In the genomic region with DNA sequence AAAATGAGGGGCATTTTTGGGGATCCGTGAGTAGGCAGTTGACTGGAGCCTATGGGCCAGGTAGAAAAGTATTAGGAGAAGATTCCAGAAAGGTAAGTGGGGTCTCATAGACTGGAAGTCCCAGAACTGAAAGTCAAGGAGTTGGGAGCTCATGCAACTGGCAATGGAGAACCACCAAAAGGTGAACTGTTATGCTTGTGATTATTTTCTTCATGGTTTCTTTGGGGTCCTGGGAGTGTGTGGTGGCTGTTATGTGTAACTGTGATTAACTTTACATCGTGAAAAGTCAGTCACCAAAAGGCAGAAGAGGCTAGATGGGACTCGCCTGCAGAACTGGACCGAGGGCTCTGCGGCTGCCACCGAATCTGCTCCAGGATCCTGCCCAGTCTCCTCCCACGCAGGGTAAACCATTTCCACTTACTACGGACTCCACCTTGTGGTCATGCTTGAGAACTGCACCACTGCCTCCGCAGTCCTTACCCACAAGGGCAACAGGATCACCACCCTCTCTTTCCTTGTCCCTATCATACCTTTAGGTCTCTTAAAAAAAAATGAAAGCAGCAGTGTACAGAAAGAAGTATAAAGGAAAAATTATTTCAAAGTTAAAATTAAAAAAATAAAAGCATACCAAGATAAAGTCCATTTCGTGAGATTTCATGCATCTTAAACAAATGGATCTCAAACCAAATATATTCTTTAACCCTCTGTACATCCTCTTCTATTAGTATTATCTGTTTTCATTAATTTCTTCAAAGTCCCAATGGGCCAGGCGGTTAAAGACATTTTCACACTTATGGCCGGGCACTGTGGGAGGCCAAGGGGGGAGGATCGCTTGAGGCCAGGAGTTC, we compare ENCODE assay signal across 8 cellular contexts. TPM values are rescaled to one million over a fixed set of nuclear protein-coding genes. Genes with fewer than 3 reads are reported as not detected.
A peak's percentile ranks its signal among the peaks of the same experiment; 100 is the strongest.
DNase-seq lines count a peak whose midpoint lies in the region; ATAC-seq and TF ChIP-seq lines count a peak whose summit lies in the region.

No MANE protein-coding gene starts in this region.

- 23% methylated on average over 5 of the region's 13 CpGs; no CpG with 5 or more reads in 1 of the 2 experiments for WGBS in IMR-90 (ENCODE audit: extremely low coverage in 2 of 2, insufficient read length in 1 of 2), 2 experiments

- H3K56ac ChIP-seq in IMR-90 (ENCODE audit: extremely low read depth, insufficient read depth, low read length), result peak overlapping the region; percentile 14; the same call in 1 of the 2 replicates

- H4K8ac ChIP-seq in IMR-90 (ENCODE audit: low read depth in 2 of 2, low read length in 2 of 2), result peak overlapping the region in 1 of 2 experiments; percentile 55; a peak in 1 of 4 replicates

- no peak overlapping the region for H2BK5ac ChIP-seq in IMR-90 (ENCODE audit: low read depth, low read length, poor library complexity, severe bottlenecking)

- H4K5ac ChIP-seq in IMR-90 (ENCODE audit: low read depth, low read length), result no peak overlapping the region

- H2BK120ac ChIP-seq in IMR-90 (ENCODE audit: low read depth, low read length), result peak overlapping the region; percentile 42; the same call in 1 of the 2 replicates

- BruUV-seq in IMR-90 (replicated peaks; lab: Mats Ljungman, UMichigan), result no TSS peak

- no peaks in the 10 kb centered on the region for H3K79me1 ChIP-seq in IMR-90 (ENCODE audit: low read depth in 1 of 2, low read length in 2 of 2)

- H2AFZ ChIP-seq in IMR-90 (replicated peaks; ENCODE audit: low read length, poor library complexity), result peak overlapping the region; percentile 60
- no peak overlapping the region for H2AFZ ChIP-seq in OCI-LY1 (ENCODE audit: low read length)

- H3K27me3 ChIP-seq in IMR-90 (ENCODE audit: control insufficient read depth, insufficient read depth, low read length) (no peaks in the 10 kb centered on the region), OCI-LY1 (ENCODE audit: insufficient read depth, low read length) (no peaks in the 10 kb centered on the region)

- CTCF ChIA-PET in IMR-90 (lab: Yijun Ruan, JAX), result interaction anchor here (0.6 to 1.6 kb wide), 7 partner anchors 11 to 270 kb away, joined by 3 to 5 read pairs (median 3); no protein-coding TSS in a partner anchor

- TF ChIP-seq CTCF in CD14-positive monocyte (IDR thresholded peaks at IDR 0.05) (peak; percentile 95), IMR-90 (conservative IDR thresholded peaks at IDR 0.05; ENCODE audit: low read depth, low read length) (peak; percentile 89), OCI-LY1 (IDR thresholded peaks at IDR 0.05; ENCODE audit: low read length) (peak; percentile 91), epithelial cell of proximal tubule (conservative IDR thresholded peaks at IDR 0.05; ENCODE audit: low read depth, low read length) (peak; percentile 94), natural killer cell (IDR thresholded peaks at IDR 0.05) (peak; percentile 95)

- H2AK9ac ChIP-seq in IMR-90 (replicated peaks; ENCODE audit: low read depth, low read length, poor library complexity), result no peak overlapping the region

- H3K4me1 Mint-ChIP-seq in CD14-positive monocyte (peaks cover 8% of the 10 kb centered on the region), natural killer cell (peaks cover 12 to 15% of the 10 kb centered on the region in 2 donors)
- H3K4me1 Mint-ChIP-seq in stimulated activated effector memory CD8-positive, alpha-beta T cell treated with anti-CD3 and anti-CD28 coated beads, Interleukin-12 subunit alpha, Interleukin-12 subunit beta, amount 100 ng/mL, for 72 hours, result peaks cover 12% of the 10 kb centered on the region

- dilution Hi-C loops in IMR-90 (cut with HindIII; ENCODE audit: low sequenced_read_pairs, unreplicated experiment), result no loop called here

- H3K9me1 ChIP-seq in IMR-90 (ENCODE audit: insufficient read depth, low read length), result no peaks in the 10 kb centered on the region

- no peaks in the 10 kb centered on the region for H3K4me1 ChIP-seq in IMR-90 (ENCODE audit: control insufficient read depth, insufficient read depth, low read length)
- H3K4me1 ChIP-seq in OCI-LY1 (ENCODE audit: insufficient read depth, low read length, severe bottlenecking), result peaks cover 22% of the 10 kb centered on the region

- peak overlapping the region; percentile 26; the same call in 1 of the 2 replicates for H3K4me3 ChIP-seq in IMR-90 (ENCODE audit: insufficient read depth, low read depth, low read length)
- no peak overlapping the region for H3K4me3 ChIP-seq in OCI-LY1 (ENCODE audit: low read depth, low read length, poor library complexity, severe bottlenecking)
- H3K4me3 ChIP-seq in epithelial cell of proximal tubule (ENCODE audit: low read depth, low read length), result peak overlapping the region; percentile 21

- H3F3A ChIP-seq in OCI-LY1 (ENCODE audit: insufficient read depth, low read length), result no peaks in the 10 kb centered on the region

- peak overlapping the region; percentile 10; the same call in 1 of the 2 replicates for H3K9ac ChIP-seq in IMR-90 (ENCODE audit: low read depth, low read length)
- no peak overlapping the region for H3K9ac ChIP-seq in OCI-LY1 (ENCODE audit: low read length)

- intact Hi-C loops in CD14-positive monocyte (cut with micrococcal nuclease), result loop anchor here (2.0 to 10.0 kb wide), 2 partner anchors 124 to 456 kb away; no protein-coding TSS in a partner anchor
- intact Hi-C loops in IMR-90 (cut with micrococcal nuclease), result loop anchor here (1.0 to 10.0 kb wide), 5 partner anchors 48 to 533 kb away; no protein-coding TSS in a partner anchor
- intact Hi-C loops in natural killer cell (cut with micrococcal nuclease), result loop anchor here (1.0 to 10.0 kb wide), 3 partner anchors 53 to 516 kb away; a partner anchor contains a TSS

- H3K27ac ChIP-seq in IMR-90 (ENCODE audit: insufficient read depth, low read length) (no peak overlapping the region), OCI-LY1 (ENCODE audit: low read depth, low read length, poor library complexity, severe bottlenecking) (peak overlapping the region; percentile 61)

- H3K79me2 ChIP-seq in OCI-LY1 (ENCODE audit: insufficient read depth, low read length), result no peaks in the 10 kb centered on the region

- no peaks in the 10 kb centered on the region for H3K9me2 ChIP-seq in OCI-LY1 (ENCODE audit: low read depth, low read length)

- no peak overlapping the region for H2AK5ac ChIP-seq in IMR-90 (ENCODE audit: low read depth, low read length)

- H3K36me3 ChIP-seq in IMR-90 (ENCODE audit: control insufficient read depth, insufficient read depth, low read length) (no peaks in the 10 kb centered on the region), OCI-LY1 (ENCODE audit: insufficient read depth, low read length) (peaks cover 59% of the 10 kb centered on the region)

- H3K14ac ChIP-seq in IMR-90 (replicated peaks; ENCODE audit: low read depth, low read length), result no peak overlapping the region

- H3K27me3 Mint-ChIP-seq in CD14-positive monocyte (ENCODE audit: low read depth in 3 of 3), result peaks cover 0 to 2% (median 0%) of the 10 kb centered on the region in 3 donors
- H3K27me3 Mint-ChIP-seq in natural killer cell (ENCODE audit: low read depth in 2 of 2), result no peaks in the 10 kb centered on the region

- H3K23ac ChIP-seq in IMR-90 (ENCODE audit: low read depth, low read length), result no peak overlapping the region; the same call in 1 of the 2 replicates

- no peak overlapping the region for H3K27ac Mint-ChIP-seq in CD14-positive monocyte
- no peak overlapping the region for H3K27ac Mint-ChIP-seq in natural killer cell
- no peak overlapping the region for H3K27ac Mint-ChIP-seq in stimulated activated effector memory CD8-positive, alpha-beta T cell treated with anti-CD3 and anti-CD28 coated beads, Interleukin-12 subunit alpha, Interleukin-12 subunit beta, amount 100 ng/mL, for 72 hours

- no peaks in the 10 kb centered on the region for H4K20me1 ChIP-seq in IMR-90 (ENCODE audit: insufficient read depth, low read length)
- H4K20me1 ChIP-seq in OCI-LY1 (ENCODE audit: insufficient read depth, low read length), result no peaks in the 10 kb centered on the region

- no peak for TF ChIP-seq POLR2A in IMR-90 (IDR thresholded peaks at IDR 0.05; ENCODE audit: low read depth, low read length)

- peaks cover 37 to 42% of the 10 kb centered on the region in 2 donors for H3K36me3 Mint-ChIP-seq in CD14-positive monocyte
- H3K36me3 Mint-ChIP-seq in natural killer cell, result no peaks in the 10 kb centered on the region
- H3K36me3 Mint-ChIP-seq in stimulated activated effector memory CD8-positive, alpha-beta T cell treated with anti-CD3 and anti-CD28 coated beads, Interleukin-12 subunit alpha, Interleukin-12 subunit beta, amount 100 ng/mL, for 72 hours, result peaks cover 5% of the 10 kb centered on the region

- peak; percentile 93 for TF ChIP-seq RAD21 in IMR-90 (IDR thresholded peaks at IDR 0.05; ENCODE audit: low read length)

- in situ Hi-C loops in IMR-90 (cut with MboI; ENCODE audit: low sequenced_read_pairs), result loop anchor here (5.0 to 25.0 kb wide), 3 partner anchors 123 to 703 kb away; no protein-coding TSS in a partner anchor

- H3K4me2 ChIP-seq in IMR-90 (ENCODE audit: low read depth, low read length) (peak overlapping the region; percentile 78), OCI-LY1 (ENCODE audit: low read length) (peak overlapping the region; percentile 29)

- H4K91ac ChIP-seq in IMR-90 (ENCODE audit: insufficient read depth, low read depth, low read length), result no peak overlapping the region

- H3K9me3 Mint-ChIP-seq in CD14-positive monocyte, result peaks cover 13 to 21% (median 16%) of the 10 kb centered on the region in 7 donors
- H3K9me3 Mint-ChIP-seq in natural killer cell, result peaks cover 3 to 5% of the 10 kb centered on the region in 2 donors
- H3K9me3 Mint-ChIP-seq in stimulated activated effector memory CD8-positive, alpha-beta T cell treated with anti-CD3 and anti-CD28 coated beads, Interleukin-12 subunit alpha, Interleukin-12 subunit beta, amount 100 ng/mL, for 72 hours, result peaks cover 8% of the 10 kb centered on the region

- 0 out of 2 replicates have a peak overlapping the region, but pooled peaks have one; percentile 16 for H2BK20ac ChIP-seq in IMR-90 (ENCODE audit: low read depth, low read length)

- no peak overlapping the region for H3K4ac ChIP-seq in IMR-90 (ENCODE audit: low read depth, low read length)

- H3K4me3 Mint-ChIP-seq in CD14-positive monocyte, result peak overlapping the region; percentile 38 to 80
- H3K4me3 Mint-ChIP-seq in natural killer cell, result no peak overlapping the region
- peak overlapping the region; percentile 18 for H3K4me3 Mint-ChIP-seq in stimulated activated effector memory CD8-positive, alpha-beta T cell treated with anti-CD3 and anti-CD28 coated beads, Interleukin-12 subunit alpha, Interleukin-12 subunit beta, amount 100 ng/mL, for 72 hours

- DNase-seq in CD14-positive monocyte (ENCODE audit: low spot score) (peak; percentile 77), IMR-90 (peak; percentile 84), activated T-cell treated with anti-CD3 and anti-CD28 coated beads for 1 hour (ENCODE audit: low read depth) (peak; percentile 64), epithelial cell of proximal tubule (ENCODE audit: low read depth) (no peak), natural killer cell (peak; percentile 67)
- peak; percentile 63 to 83 for DNase-seq in stimulated activated effector memory CD8-positive, alpha-beta T cell treated with anti-CD3 and anti-CD28 coated beads, Interleukin-12 subunit alpha, Interleukin-12 subunit beta, amount 100 ng/mL, for 72 hours (ENCODE audit: low spot score in 2 of 2)

- H2BK15ac ChIP-seq in IMR-90 (ENCODE audit: low read depth, low read length), result no peak overlapping the region

- POLR2A ChIA-PET in IMR-90 (lab: Charles Lee; ENCODE audit: unreplicated experiment), result no interaction called here

- H3K9me3 ChIP-seq in IMR-90 (ENCODE audit: control insufficient read depth, insufficient read depth, low read length) (peaks cover 2% of the 10 kb centered on the region; the same call in 1 of the 2 replicates), OCI-LY1 (ENCODE audit: low read length) (no peaks in the 10 kb centered on the region)

- H3K18ac ChIP-seq in IMR-90 (ENCODE audit: low read depth, low read length), result no peak overlapping the region

- ATAC-seq in GM19395 (IDR thresholded peaks at IDR 0.05; ENCODE audit: unreplicated experiment) (peak; percentile 82), IMR-90 (ENCODE audit: low read depth) (peak; percentile 100), natural killer cell (peak; percentile 94 to 100 (median 100))
- ATAC-seq in stimulated activated effector memory CD8-positive, alpha-beta T cell treated with anti-CD3 and anti-CD28 coated beads, Interleukin-12 subunit alpha, Interleukin-12 subunit beta, amount 100 ng/mL, for 72 hours, result peak; percentile 84

RNA-seq across cellular contexts. Expression of a gene that starts 15.6 kb away (rescaled TPM):
- polyA plus RNA-seq in CD14-positive monocyte, result 1 to 10 TPM; 2.5 to 2.8 TPM
- 5.3 and 5.6 TPM in 2 replicates for total RNA-seq in IMR-90 (2012; rRNA removed)
- 5.5 TPM in 2 replicates for polyA plus RNA-seq in IMR-90 (2012; rRNA removed)
- polyA plus RNA-seq in IMR-90 (2012; cell fraction: cytosol; rRNA removed), result 3.8 and 5.6 TPM in 2 replicates
- polyA plus RNA-seq in IMR-90 (2012; cell fraction: nucleus; rRNA removed; ENCODE audit: low replicate concordance), result 8.2 and 8.7 TPM in 2 replicates
- 4.3 and 5.1 TPM in 2 replicates for total RNA-seq in epithelial cell of proximal tubule
- 1 to 10 TPM; 5.6 to 8.3 (median 5.8) TPM for total RNA-seq in natural killer cell

RNA-seq across cellular contexts. Expression of a gene that starts 51.4 kb away (rescaled TPM):
- polyA plus RNA-seq in CD14-positive monocyte (1 to 10 TPM; 4.4 to 4.5 TPM), IMR-90 (2012; rRNA removed) (5.9 and 6.8 TPM in 2 replicates)
- total RNA-seq in IMR-90 (2012; rRNA removed) (6.9 and 8.1 TPM in 2 replicates), epithelial cell of proximal tubule (15.4 and 19.8 TPM in 2 replicates), natural killer cell (10 to 100 TPM in 1 of 3 donors, 1 to 10 TPM in 2; 3.9 to 13.8 (median 5.6) TPM)
- polyA plus RNA-seq in IMR-90 (2012; cell fraction: cytosol; rRNA removed), result 3.6 and 4.9 TPM in 2 replicates
- polyA plus RNA-seq in IMR-90 (2012; cell fraction: nucleus; rRNA removed; ENCODE audit: low replicate concordance), result 5.5 and 6.4 TPM in 2 replicates
